In the genomic region with DNA sequence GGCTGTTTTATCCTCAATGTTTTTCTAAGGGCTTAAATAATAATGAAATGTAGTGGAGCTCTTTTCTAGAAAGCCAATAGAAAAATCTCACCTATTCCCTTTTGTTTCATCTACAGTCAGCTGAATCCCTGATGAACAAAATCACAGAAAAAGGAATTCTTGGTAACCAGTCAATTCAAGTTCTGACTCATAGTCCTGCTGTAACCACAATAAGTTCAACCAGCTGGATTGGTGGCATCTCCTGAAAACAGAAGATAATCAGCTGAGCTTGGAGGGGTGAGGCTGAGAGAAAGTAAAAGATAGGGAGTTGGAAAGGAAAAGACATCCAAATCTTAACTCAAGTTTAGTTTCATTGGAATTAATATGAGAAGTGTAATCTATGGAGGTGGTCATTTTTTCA, we compare ENCODE assay signal across 14 cellular contexts.
DNase-seq lines count a peak whose midpoint lies in the region; ATAC-seq and TF ChIP-seq lines count a peak whose summit lies in the region.
"Had no signal": no experiment of that assay in that cellular context is flagged by ENCODE, and none has a peak within 500 bp of the region (broad histone marks: within the 10 kb centered on the region; RNA-seq: fewer than 3 reads in every experiment).

No MANE protein-coding gene starts in this region.

- intact Hi-C loops in mammary epithelial cell (cut with micrococcal nuclease), result no loop called here
- intact Hi-C loops in heart right ventricle (cut with DNase I), result no loop called here

- H3K79me2 ChIP-seq in mammary epithelial cell (ENCODE audit: insufficient read depth, low read length), result no peaks in the 10 kb centered on the region

- H2AFZ ChIP-seq in mammary epithelial cell (ENCODE audit: low read depth, low read length), result no peak overlapping the region

- dilution Hi-C loops in mammary epithelial cell (cut with HindIII; ENCODE audit: low sequenced_read_pairs), result no loop called here

- in situ Hi-C loops in astrocyte of the cerebellum (cut with HindIII; ENCODE audit: low sequenced_read_pairs), result no loop called here
- in situ Hi-C loops in mammary epithelial cell (cut with MboI; ENCODE audit: low sequenced_read_pairs in 2 of 2), result no loop called here

- no peak for TF ChIP-seq CTCF in astrocyte of the cerebellum (IDR thresholded peaks at IDR 0.05; ENCODE audit: low read depth, low read length, missing control alignments)
- no peak for TF ChIP-seq CTCF in mammary epithelial cell (conservative IDR thresholded peaks at IDR 0.05 in 1 of 2, IDR thresholded peaks at IDR 0.05 in 1 of 2; ENCODE audit: extremely low read depth in 1 of 2, insufficient read depth in 1 of 2, low read depth in 1 of 2, low read length in 2 of 2)
- no peak for TF ChIP-seq CTCF in foreskin keratinocyte (conservative IDR thresholded peaks at IDR 0.05)
- TF ChIP-seq CTCF in heart right ventricle (IDR thresholded peaks at IDR 0.05), result no peak

- H3K4me3 ChIP-seq in astrocyte of the cerebellum (ENCODE audit: low read depth, low read length) (no peak overlapping the region), mammary epithelial cell (replicated peaks in 1 of 3; ENCODE audit: insufficient read depth in 1 of 3, low read depth in 2 of 3, low read length in 3 of 3) (no peak overlapping the region), heart right ventricle (no peak overlapping the region)
- H3K4me3 ChIP-seq: HAP-1 had no signal

- no peaks in the 10 kb centered on the region for H4K20me1 ChIP-seq in mammary epithelial cell (ENCODE audit: insufficient read depth, low read length)

- ATAC-seq in foreskin keratinocyte, result peak; percentile 73
- no peak for ATAC-seq in GM18502 (IDR thresholded peaks at IDR 0.05; ENCODE audit: poor library complexity, unreplicated experiment)
- ATAC-seq in heart right ventricle, result no peak
- ATAC-seq: CD8-positive, alpha-beta T cell had no signal

- H3K9me3 ChIP-seq in mammary epithelial cell (replicated peaks; ENCODE audit: insufficient read depth, low read length) (peaks cover 5% of the 10 kb centered on the region), heart right ventricle (no peaks in the 10 kb centered on the region)
- H3K9me3 ChIP-seq: HAP-1 had no signal

- H3K27ac ChIP-seq in mammary epithelial cell (ENCODE audit: insufficient read depth, low read depth, low read length) (peak overlapping the region; percentile 24), foreskin keratinocyte (no peak overlapping the region), heart right ventricle (no peak overlapping the region), substantia nigra (ENCODE audit: low read depth, low read length, poor library complexity, severe bottlenecking) (no peak overlapping the region)

- H3K27me3 ChIP-seq in mammary epithelial cell (ENCODE audit: insufficient read depth, low read length) (no peaks in the 10 kb centered on the region), foreskin keratinocyte (no peaks in the 10 kb centered on the region), heart right ventricle (no peaks in the 10 kb centered on the region)

- H3K4me1 ChIP-seq in mammary epithelial cell (ENCODE audit: insufficient read depth, low read length), result peaks cover 11% of the 10 kb centered on the region
- H3K4me1 ChIP-seq in foreskin keratinocyte, result peaks cover 7% of the 10 kb centered on the region
- H3K4me1 ChIP-seq in heart right ventricle, result no peaks in the 10 kb centered on the region
- H3K4me1 ChIP-seq: HAP-1 had no signal

- no peak overlapping the region for H3K4me2 ChIP-seq in mammary epithelial cell (ENCODE audit: insufficient read depth, low read depth, low read length)

- CTCF ChIA-PET in mammary epithelial cell (lab: Charles Lee; ENCODE audit: low non-redundant PET), result no interaction called here

- no peaks in the 10 kb centered on the region for H3K36me3 ChIP-seq in mammary epithelial cell (ENCODE audit: insufficient read depth, low read length)
- H3K36me3 ChIP-seq in heart right ventricle, result no peaks in the 10 kb centered on the region
- H3K36me3 ChIP-seq: HAP-1 had no signal

- no peak overlapping the region for H3K9ac ChIP-seq in mammary epithelial cell (ENCODE audit: insufficient read depth, low read length)

- BruUV-seq in mammary epithelial cell (replicated peaks; lab: Mats Ljungman, UMichigan), result no TSS peak

- DNase-seq in astrocyte of the cerebellum (ENCODE audit: low read depth), result peak; percentile 20
- no peak for DNase-seq in mammary epithelial cell
- DNase-seq in foreskin keratinocyte, result peak in 1 of 2 donors; percentile 13
- peak; percentile 68 for DNase-seq in renal cortical epithelial cell (ENCODE audit: low read depth)
- no peak for DNase-seq in nucleus accumbens (lab: John Stamatoyannopoulos, UW)
- DNase-seq in heart right ventricle, result no peak
- no peak for DNase-seq in substantia nigra (lab: John Stamatoyannopoulos, UW)
- DNase-seq: CD8-positive, alpha-beta T cell; COR-L47; DMS153; DMS79 treated with DMSO at 0.1 percent for 48 hours; EL had no signal

Comparison
In these comparisons a context has a peak if more than half of its experiments do, and no peak if none do; other contexts are left out.
1. DNase-seq: peak in astrocyte of the cerebellum (single experiment) and renal cortical epithelial cell (single experiment); none in mammary epithelial cell (single experiment), nucleus accumbens (0 of 56), heart right ventricle (0 of 2) and substantia nigra (0 of 49).